Comparison of ENCODE assay signal across 1 cellular context in the genomic region with DNA sequence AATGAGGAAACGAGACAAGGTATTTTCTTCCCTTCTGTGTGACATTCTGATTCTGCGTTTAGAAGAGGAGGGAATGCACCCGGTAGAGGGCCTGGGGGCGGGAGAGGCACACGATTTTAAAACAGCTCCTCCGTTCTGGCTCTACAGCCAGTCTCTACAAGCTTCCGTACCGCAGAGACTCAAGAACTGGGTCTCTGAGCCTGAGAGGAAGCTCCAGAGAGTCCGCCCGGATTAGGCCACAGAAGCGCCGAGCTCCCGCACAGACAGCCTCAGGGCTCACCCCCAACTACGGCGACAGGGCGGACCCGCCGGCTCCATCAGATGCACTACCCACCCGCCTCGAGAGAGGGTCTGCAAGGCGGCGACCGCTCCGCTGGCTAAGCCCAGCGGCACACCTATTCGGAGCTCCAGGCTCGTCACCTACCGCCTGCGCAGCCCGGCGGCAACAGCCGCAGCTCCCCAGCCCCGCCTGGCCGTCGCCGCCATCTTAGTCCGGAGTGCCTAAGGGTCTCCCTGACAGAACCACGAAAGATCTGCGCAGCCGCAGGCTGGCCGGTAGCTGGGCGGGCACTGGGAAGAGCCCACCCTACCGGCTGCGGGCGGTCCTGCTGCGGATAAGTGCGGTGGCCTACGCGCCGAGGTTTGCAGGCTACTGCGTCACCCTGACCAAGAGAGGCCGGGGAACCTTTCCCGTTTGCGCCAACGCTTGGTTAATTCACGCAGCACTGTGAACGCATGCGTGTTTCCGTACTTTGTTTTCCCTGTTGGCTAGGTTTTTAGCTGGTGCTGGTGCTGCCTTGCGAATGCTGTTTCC.
TF ChIP-seq lines count a peak whose summit lies in the region.

Gene NFU1, minus strand, starts transcription at position 499 of the 814 bp plus-strand sequence. Its CDS starts 13 bp downstream, at position 486.

TF ChIP-seq in HepG2, 621 proteins besides CTCF, POLR2A, EP300 and RAD21 (continued from another document and continues in another):
- TF ChIP-seq CEBPZ (IDR thresholded peaks at IDR 0.05; ENCODE audit: low read length) (no peak), PHF5A (CRISPR knock-in tag; IDR thresholded peaks at IDR 0.05; ENCODE audit: low read depth, unreplicated experiment) (no peak), ATRX (CRISPR knock-in tag; IDR thresholded peaks at IDR 0.05; ENCODE audit: borderline replicate concordance) (no peak), ZNF17 (CRISPR knock-in tag; IDR thresholded peaks at IDR 0.05) (no peak), HNRNPLL (IDR thresholded peaks at IDR 0.05; ENCODE audit: low read depth, low read length, poor library complexity, severe bottlenecking) (peak; percentile 100), PHF20 (CRISPR knock-in tag; IDR thresholded peaks at IDR 0.05) (peak; percentile 64), SOX5 (CRISPR knock-in tag; IDR thresholded peaks at IDR 0.05; ENCODE audit: borderline replicate concordance) (peak; percentile 60; the same call in 1 of the 2 replicates), YEATS4 (CRISPR knock-in tag; IDR thresholded peaks at IDR 0.05; ENCODE audit: borderline replicate concordance) (peak; percentile 90), ZNF619 (CRISPR knock-in tag; IDR thresholded peaks at IDR 0.05) (peak; percentile 81; the same call in 1 of the 2 replicates), STAT5B (CRISPR knock-in tag; IDR thresholded peaks at IDR 0.05) (no peak), EZH2 (conservative IDR thresholded peaks at IDR 0.05; ENCODE audit: low read depth, low read length) (no peak), HOXA3 (CRISPR knock-in tag; IDR thresholded peaks at IDR 0.05) (peak; percentile 98), ZKSCAN1 (IDR thresholded peaks at IDR 0.05; ENCODE audit: low read length) (0 out of 2 replicates have a peak, but pooled peaks have one; percentile 40), IRF1 (CRISPR knock-in tag; IDR thresholded peaks at IDR 0.05; ENCODE audit: low read depth) (peak; percentile 55; the same call in 1 of the 2 replicates), ZNF224 (CRISPR knock-in tag; IDR thresholded peaks at IDR 0.05) (peak; percentile 96), HHEX (CRISPR knock-in tag; IDR thresholded peaks at IDR 0.05) (peak; percentile 27; the same call in 1 of the 2 replicates), FOXK1 (CRISPR knock-in tag; IDR thresholded peaks at IDR 0.05; ENCODE audit: borderline replicate concordance, low read depth) (peak; percentile 75), FIP1L1 (IDR thresholded peaks at IDR 0.05; ENCODE audit: borderline replicate concordance, insufficient read depth, low read depth, low read length) (no peak), ZNF792 (CRISPR knock-in tag; IDR thresholded peaks at IDR 0.05) (peak; percentile 63; the same call in 1 of the 2 replicates), ZNF577 (CRISPR knock-in tag; IDR thresholded peaks at IDR 0.05; ENCODE audit: borderline replicate concordance, low read depth) (peak; percentile 97; the same call in 1 of the 2 replicates), ZKSCAN5 (CRISPR knock-in tag; IDR thresholded peaks at IDR 0.05) (0 out of 2 replicates have a peak, but pooled peaks have one; percentile 39), GTF2F1 (IDR thresholded peaks at IDR 0.05; ENCODE audit: low read length) (no peak), ZNF629 (CRISPR knock-in tag; conservative IDR thresholded peaks at IDR 0.05) (0 out of 2 replicates have a peak, but pooled peaks have one; percentile 38), KDM2A (CRISPR knock-in tag; IDR thresholded peaks at IDR 0.05; ENCODE audit: borderline replicate concordance, low read depth) (peak; percentile 92), SP4 (CRISPR knock-in tag; IDR thresholded peaks at IDR 0.05) (peak; percentile 92), ZNF431 (CRISPR knock-in tag; IDR thresholded peaks at IDR 0.05; ENCODE audit: borderline replicate concordance, low read depth) (no peak; the same call in 1 of the 2 replicates), ZSCAN20 (CRISPR knock-in tag; IDR thresholded peaks at IDR 0.05; ENCODE audit: borderline replicate concordance) (peak; percentile 96), ZNF746 (CRISPR knock-in tag; IDR thresholded peaks at IDR 0.05) (peak; percentile 86; the same call in 1 of the 2 replicates), ZBTB1 (CRISPR knock-in tag; IDR thresholded peaks at IDR 0.05; ENCODE audit: borderline replicate concordance) (no peak), ELF3 (CRISPR knock-in tag; IDR thresholded peaks at IDR 0.05) (peak; percentile 71), ZNF207 (IDR thresholded peaks at IDR 0.05; ENCODE audit: borderline replicate concordance) (no peak), JDP2 (CRISPR knock-in tag; IDR thresholded peaks at IDR 0.05; ENCODE audit: borderline replicate concordance) (no peak), KAT8 (CRISPR knock-in tag; IDR thresholded peaks at IDR 0.05) (peak; percentile 91), ZZZ3 (CRISPR knock-in tag; IDR thresholded peaks at IDR 0.05; ENCODE audit: borderline replicate concordance) (peak; percentile 67), POGZ (CRISPR knock-in tag; IDR thresholded peaks at IDR 0.05) (peak; percentile 94), NFE2L2 (IDR thresholded peaks at IDR 0.05; ENCODE audit: low read length) (no peak), YY1 (IDR thresholded peaks at IDR 0.05; ENCODE audit: insufficient read depth, insufficient replicate concordance, low read depth, low read length) (peak; percentile 99), ZFP82 (CRISPR knock-in tag; IDR thresholded peaks at IDR 0.05; ENCODE audit: borderline replicate concordance) (no peak), ZFP62 (CRISPR knock-in tag; IDR thresholded peaks at IDR 0.05) (no peak), MBD4 (IDR thresholded peaks at IDR 0.05; ENCODE audit: borderline replicate concordance, low read length) (no peak), KLF12 (CRISPR knock-in tag; IDR thresholded peaks at IDR 0.05; ENCODE audit: borderline replicate concordance) (peak; percentile 81), ZNF749 (CRISPR knock-in tag; IDR thresholded peaks at IDR 0.05; ENCODE audit: borderline replicate concordance) (no peak), ZNF747 (CRISPR knock-in tag; IDR thresholded peaks at IDR 0.05; ENCODE audit: borderline replicate concordance) (peak; percentile 80), ZNF276 (CRISPR knock-in tag; IDR thresholded peaks at IDR 0.05; ENCODE audit: low read depth) (peak; percentile 92; the same call in 1 of the 2 replicates), NFYC (CRISPR knock-in tag; IDR thresholded peaks at IDR 0.05) (peak; percentile 60; the same call in 1 of the 2 replicates), IKZF4 (CRISPR knock-in tag; IDR thresholded peaks at IDR 0.05; ENCODE audit: borderline replicate concordance, low read depth, not compliant biosample characterization) (no peak)
- TF ChIP-seq, protein P1, sequence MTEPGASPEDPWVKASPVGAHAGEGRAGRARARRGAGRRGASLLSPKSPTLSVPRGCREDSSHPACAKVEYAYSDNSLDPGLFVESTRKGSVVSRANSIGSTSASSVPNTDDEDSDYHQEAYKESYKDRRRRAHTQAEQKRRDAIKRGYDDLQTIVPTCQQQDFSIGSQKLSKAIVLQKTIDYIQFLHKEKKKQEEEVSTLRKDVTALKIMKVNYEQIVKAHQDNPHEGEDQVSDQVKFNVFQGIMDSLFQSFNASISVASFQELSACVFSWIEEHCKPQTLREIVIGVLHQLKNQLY (CRISPR knock-in tag; IDR thresholded peaks at IDR 0.05), result no peak
- TF ChIP-seq, protein P2, sequence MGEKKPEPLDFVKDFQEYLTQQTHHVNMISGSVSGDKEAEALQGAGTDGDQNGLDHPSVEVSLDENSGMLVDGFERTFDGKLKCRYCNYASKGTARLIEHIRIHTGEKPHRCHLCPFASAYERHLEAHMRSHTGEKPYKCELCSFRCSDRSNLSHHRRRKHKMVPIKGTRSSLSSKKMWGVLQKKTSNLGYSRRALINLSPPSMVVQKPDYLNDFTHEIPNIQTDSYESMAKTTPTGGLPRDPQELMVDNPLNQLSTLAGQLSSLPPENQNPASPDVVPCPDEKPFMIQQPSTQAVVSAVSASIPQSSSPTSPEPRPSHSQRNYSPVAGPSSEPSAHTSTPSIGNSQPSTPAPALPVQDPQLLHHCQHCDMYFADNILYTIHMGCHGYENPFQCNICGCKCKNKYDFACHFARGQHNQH (CRISPR knock-in tag; IDR thresholded peaks at IDR 0.05), result peak; percentile 71; the same call in 1 of the 2 replicates
- TF ChIP-seq, protein P3, sequence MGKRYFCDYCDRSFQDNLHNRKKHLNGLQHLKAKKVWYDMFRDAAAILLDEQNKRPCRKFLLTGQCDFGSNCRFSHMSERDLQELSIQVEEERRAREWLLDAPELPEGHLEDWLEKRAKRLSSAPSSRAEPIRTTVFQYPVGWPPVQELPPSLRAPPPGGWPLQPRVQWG (CRISPR knock-in tag; IDR thresholded peaks at IDR 0.05; ENCODE audit: borderline replicate concordance, low read depth), result no peak
- TF ChIP-seq, protein P4, sequence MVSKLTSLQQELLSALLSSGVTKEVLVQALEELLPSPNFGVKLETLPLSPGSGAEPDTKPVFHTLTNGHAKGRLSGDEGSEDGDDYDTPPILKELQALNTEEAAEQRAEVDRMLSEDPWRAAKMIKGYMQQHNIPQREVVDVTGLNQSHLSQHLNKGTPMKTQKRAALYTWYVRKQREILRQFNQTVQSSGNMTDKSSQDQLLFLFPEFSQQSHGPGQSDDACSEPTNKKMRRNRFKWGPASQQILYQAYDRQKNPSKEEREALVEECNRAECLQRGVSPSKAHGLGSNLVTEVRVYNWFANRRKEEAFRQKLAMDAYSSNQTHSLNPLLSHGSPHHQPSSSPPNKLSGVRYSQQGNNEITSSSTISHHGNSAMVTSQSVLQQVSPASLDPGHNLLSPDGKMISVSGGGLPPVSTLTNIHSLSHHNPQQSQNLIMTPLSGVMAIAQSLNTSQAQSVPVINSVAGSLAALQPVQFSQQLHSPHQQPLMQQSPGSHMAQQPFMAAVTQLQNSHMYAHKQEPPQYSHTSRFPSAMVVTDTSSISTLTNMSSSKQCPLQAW (CRISPR knock-in tag; IDR thresholded peaks at IDR 0.05), result peak; percentile 74
- TF ChIP-seq, protein P5, sequence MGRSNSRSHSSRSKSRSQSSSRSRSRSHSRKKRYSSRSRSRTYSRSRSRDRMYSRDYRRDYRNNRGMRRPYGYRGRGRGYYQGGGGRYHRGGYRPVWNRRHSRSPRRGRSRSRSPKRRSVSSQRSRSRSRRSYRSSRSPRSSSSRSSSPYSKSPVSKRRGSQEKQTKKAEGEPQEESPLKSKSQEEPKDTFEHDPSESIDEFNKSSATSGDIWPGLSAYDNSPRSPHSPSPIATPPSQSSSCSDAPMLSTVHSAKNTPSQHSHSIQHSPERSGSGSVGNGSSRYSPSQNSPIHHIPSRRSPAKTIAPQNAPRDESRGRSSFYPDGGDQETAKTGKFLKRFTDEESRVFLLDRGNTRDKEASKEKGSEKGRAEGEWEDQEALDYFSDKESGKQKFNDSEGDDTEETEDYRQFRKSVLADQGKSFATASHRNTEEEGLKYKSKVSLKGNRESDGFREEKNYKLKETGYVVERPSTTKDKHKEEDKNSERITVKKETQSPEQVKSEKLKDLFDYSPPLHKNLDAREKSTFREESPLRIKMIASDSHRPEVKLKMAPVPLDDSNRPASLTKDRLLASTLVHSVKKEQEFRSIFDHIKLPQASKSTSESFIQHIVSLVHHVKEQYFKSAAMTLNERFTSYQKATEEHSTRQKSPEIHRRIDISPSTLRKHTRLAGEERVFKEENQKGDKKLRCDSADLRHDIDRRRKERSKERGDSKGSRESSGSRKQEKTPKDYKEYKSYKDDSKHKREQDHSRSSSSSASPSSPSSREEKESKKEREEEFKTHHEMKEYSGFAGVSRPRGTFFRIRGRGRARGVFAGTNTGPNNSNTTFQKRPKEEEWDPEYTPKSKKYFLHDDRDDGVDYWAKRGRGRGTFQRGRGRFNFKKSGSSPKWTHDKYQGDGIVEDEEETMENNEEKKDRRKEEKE (IDR thresholded peaks at IDR 0.05), result no peak
